ENCODE assay signal across 16 cellular contexts in genomic region chr2:198044777-198045176, GRCh38.
"Had no signal": no experiment of that assay in that cellular context is flagged by ENCODE, and none has a peak within 500 bp of the region (broad histone marks: within the 10 kb centered on the region; RNA-seq: fewer than 3 reads in every experiment).

No MANE protein-coding gene starts in this region.

- H3K9me3 ChIP-seq: body of pancreas, tibial nerve, vagina had no signal

- H3K36me3 ChIP-seq: tibial nerve, vagina had no signal

- H3K4me1 Mint-ChIP-seq: central memory CD8-positive, alpha-beta T cell had no signal

- H3K9me3 Mint-ChIP-seq: T-cell had no signal

- H3K79me2 ChIP-seq: parathyroid adenoma had no signal

- H3K27ac ChIP-seq: body of pancreas, parathyroid adenoma, tibial nerve, vagina, VCaP had no signal

- H3K27me3 Mint-ChIP-seq: activated CD4-positive, alpha-beta T cell treated with anti-CD3 and anti-CD28 coated beads, Interleukin-2, amount 10 ng/mL, durations not matched to agents 7 days and 5 days; central memory CD8-positive, alpha-beta T cell; naive thymus-derived CD4-positive, alpha-beta T cell; T-cell had no signal

- H3K4me1 ChIP-seq: body of pancreas, parathyroid adenoma, tibial nerve, vagina had no signal

- H3K4me3 ChIP-seq: body of pancreas, lung, skin epidermis, tibial nerve, vagina had no signal

- H2AFZ ChIP-seq: parathyroid adenoma had no signal

- DNase-seq: activated CD4-positive, alpha-beta T cell treated with anti-CD3 and anti-CD28 coated beads, Interleukin-2, amount 10 ng/mL, durations not matched to agents 7 days and 5 days; activated effector memory CD4-positive, alpha-beta T cell treated with anti-CD3 and anti-CD28 coated beads, Interleukin-2, amount 50 U/mL, for 16 hours; amniotic stem cell; body of pancreas; dermis blood vessel endothelial cell; immature natural killer cell; naive thymus-derived CD4-positive, alpha-beta T cell; retina; T-cell had no signal

- H3K27me3 ChIP-seq: body of pancreas, tibial nerve, vagina had no signal

- H3K27ac Mint-ChIP-seq: activated CD4-positive, alpha-beta T cell treated with anti-CD3 and anti-CD28 coated beads, Interleukin-2, amount 10 ng/mL, durations not matched to agents 7 days and 5 days; immature natural killer cell; naive thymus-derived CD4-positive, alpha-beta T cell had no signal

- H3K4me3 Mint-ChIP-seq: activated CD4-positive, alpha-beta T cell treated with anti-CD3 and anti-CD28 coated beads, Interleukin-2, amount 10 ng/mL, durations not matched to agents 7 days and 5 days; central memory CD8-positive, alpha-beta T cell; immature natural killer cell; naive thymus-derived CD4-positive, alpha-beta T cell; T-cell had no signal

- H3K9ac ChIP-seq: parathyroid adenoma had no signal

- ATAC-seq: body of pancreas; naive thymus-derived CD4-positive, alpha-beta T cell; T-cell had no signal
